In genomic region chr5:43606351-43606750, GRCh38 we compare ENCODE assay signal across 18 cellular contexts.
"Had no signal": no experiment of that assay in that cellular context is flagged by ENCODE, and none has a peak within 500 bp of the region (broad histone marks: within the 10 kb centered on the region; RNA-seq: fewer than 3 reads in every experiment).

No MANE protein-coding gene starts in this region.

- H3K4me3 ChIP-seq: colonic mucosa, lower lobe of right lung, tibial artery had no signal

- H3K36me3 ChIP-seq: colonic mucosa had no signal

- H3K27me3 ChIP-seq: colonic mucosa, tibial artery had no signal

- H3K27ac Mint-ChIP-seq: activated naive CD8-positive, alpha-beta T cell treated with anti-CD3 and anti-CD28 coated beads for 36 hours; nephron progenitor cell had no signal

- H3K9me3 Mint-ChIP-seq: activated T-cell treated with anti-CD3 and anti-CD28 coated beads, Interleukin-2, amount 50 U/mL, for 72 hours; immature natural killer cell had no signal

- H3K27ac ChIP-seq: colonic mucosa, lower lobe of right lung, tibial artery had no signal

- H3K4me3 Mint-ChIP-seq: activated naive CD8-positive, alpha-beta T cell treated with anti-CD3 and anti-CD28 coated beads for 36 hours; nephron progenitor cell had no signal

- DNase-seq: activated CD4-positive, alpha-beta T cell treated with anti-CD3 and anti-CD28 coated beads, Interleukin-2, amount 50 U/mL, for 4 hours; activated gamma-delta T cell; activated naive CD8-positive, alpha-beta T cell treated with anti-CD3 and anti-CD28 coated beads for 36 hours; activated T-cell treated with anti-CD3 and anti-CD28 coated beads, Interleukin-2, amount 50 U/mL, for 72 hours; amygdala; caudate nucleus; colonic mucosa; immature natural killer cell; left colon; lower lobe of right lung; nephron progenitor cell; occipital lobe; posterior cingulate gyrus; retina; stimulated activated CD4-positive, alpha-beta T cell treated with anti-CD3 and anti-CD28 coated beads, Interleukin-2, amount 100 ng/mL, for 24 hours; stimulated activated naive CD8-positive, alpha-beta T cell treated with anti-CD3 and anti-CD28 coated beads, Interleukin-15, Interleukin-2, amounts not matched to agents 100 U/mL and 50 U/mL, for 24 hours; substantia nigra; tibial artery had no signal

- ATAC-seq: activated T-cell treated with anti-CD3 and anti-CD28 coated beads, Interleukin-2, amount 50 U/mL, for 72 hours; left colon; lower lobe of right lung; stimulated activated naive CD8-positive, alpha-beta T cell treated with anti-CD3 and anti-CD28 coated beads, Interleukin-15, Interleukin-2, amounts not matched to agents 100 U/mL and 50 U/mL, for 24 hours had no signal

- H3K9me3 ChIP-seq: colonic mucosa, lower lobe of right lung, tibial artery had no signal

- H3K27me3 Mint-ChIP-seq: activated naive CD8-positive, alpha-beta T cell treated with anti-CD3 and anti-CD28 coated beads for 36 hours had no signal
